2 cellular contexts compared by ENCODE assay signal in the genomic region with DNA sequence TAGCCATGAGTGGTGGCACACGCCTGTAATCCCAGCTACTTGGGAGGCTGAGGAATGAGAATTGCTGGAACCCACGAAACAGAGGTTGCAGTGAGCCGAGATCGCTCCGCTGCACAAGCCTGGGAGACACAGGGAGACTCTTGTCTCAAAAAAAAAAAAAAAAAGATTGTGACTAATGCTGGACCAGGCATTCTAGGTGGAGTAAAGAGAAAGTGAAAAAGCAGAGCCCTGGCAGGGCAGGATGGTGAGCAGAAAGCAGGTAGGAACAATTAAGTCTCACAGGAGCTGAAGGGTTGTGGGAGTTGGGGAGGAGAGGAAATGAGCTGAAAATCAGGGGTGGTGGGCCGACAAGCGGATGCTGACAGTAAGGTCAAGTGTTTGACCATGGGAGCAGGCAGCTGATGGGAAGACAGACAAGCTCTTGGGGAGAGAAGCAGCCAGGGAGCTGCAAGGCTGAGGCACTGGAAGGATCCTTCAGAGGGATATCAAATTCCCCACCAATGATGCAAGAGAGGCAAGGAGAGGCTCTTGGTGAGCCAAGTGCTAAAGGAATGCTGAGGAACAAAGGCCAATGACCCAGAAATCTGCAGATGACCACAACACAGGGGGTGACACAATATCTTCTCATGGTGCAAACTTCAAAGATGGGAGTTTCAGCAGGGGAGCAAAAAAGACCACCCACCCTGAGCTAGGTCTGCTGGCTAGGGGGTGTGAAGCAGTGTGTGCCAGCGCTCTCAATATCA.
TF ChIP-seq lines count a peak whose summit lies in the region.

No MANE protein-coding gene starts in this region.

TF ChIP-seq in HCT116, 20 proteins besides CTCF, POLR2A, EP300 and RAD21 (continued from another document):
- TF ChIP-seq, protein P1, sequence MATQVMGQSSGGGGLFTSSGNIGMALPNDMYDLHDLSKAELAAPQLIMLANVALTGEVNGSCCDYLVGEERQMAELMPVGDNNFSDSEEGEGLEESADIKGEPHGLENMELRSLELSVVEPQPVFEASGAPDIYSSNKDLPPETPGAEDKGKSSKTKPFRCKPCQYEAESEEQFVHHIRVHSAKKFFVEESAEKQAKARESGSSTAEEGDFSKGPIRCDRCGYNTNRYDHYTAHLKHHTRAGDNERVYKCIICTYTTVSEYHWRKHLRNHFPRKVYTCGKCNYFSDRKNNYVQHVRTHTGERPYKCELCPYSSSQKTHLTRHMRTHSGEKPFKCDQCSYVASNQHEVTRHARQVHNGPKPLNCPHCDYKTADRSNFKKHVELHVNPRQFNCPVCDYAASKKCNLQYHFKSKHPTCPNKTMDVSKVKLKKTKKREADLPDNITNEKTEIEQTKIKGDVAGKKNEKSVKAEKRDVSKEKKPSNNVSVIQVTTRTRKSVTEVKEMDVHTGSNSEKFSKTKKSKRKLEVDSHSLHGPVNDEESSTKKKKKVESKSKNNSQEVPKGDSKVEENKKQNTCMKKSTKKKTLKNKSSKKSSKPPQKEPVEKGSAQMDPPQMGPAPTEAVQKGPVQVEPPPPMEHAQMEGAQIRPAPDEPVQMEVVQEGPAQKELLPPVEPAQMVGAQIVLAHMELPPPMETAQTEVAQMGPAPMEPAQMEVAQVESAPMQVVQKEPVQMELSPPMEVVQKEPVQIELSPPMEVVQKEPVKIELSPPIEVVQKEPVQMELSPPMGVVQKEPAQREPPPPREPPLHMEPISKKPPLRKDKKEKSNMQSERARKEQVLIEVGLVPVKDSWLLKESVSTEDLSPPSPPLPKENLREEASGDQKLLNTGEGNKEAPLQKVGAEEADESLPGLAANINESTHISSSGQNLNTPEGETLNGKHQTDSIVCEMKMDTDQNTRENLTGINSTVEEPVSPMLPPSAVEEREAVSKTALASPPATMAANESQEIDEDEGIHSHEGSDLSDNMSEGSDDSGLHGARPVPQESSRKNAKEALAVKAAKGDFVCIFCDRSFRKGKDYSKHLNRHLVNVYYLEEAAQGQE (IDR thresholded peaks at IDR 0.05; ENCODE audit: low read depth) = no peak
- TF ChIP-seq TCF7L2 (IDR thresholded peaks at IDR 0.05; ENCODE audit: borderline replicate concordance, extremely low read depth, insufficient read depth, insufficient read length) = peak; percentile 18

TF ChIP-seq in WTC11, 78 proteins besides CTCF, POLR2A, EP300 and RAD21 (continued from another document):
- TF ChIP-seq ARID4B (CRISPR knock-in tag; IDR thresholded peaks at IDR 0.05; ENCODE audit: borderline replicate concordance) (no peak), ZBTB21 (CRISPR knock-in tag; IDR thresholded peaks at IDR 0.05; ENCODE audit: borderline replicate concordance) (no peak), JAZF1 (CRISPR knock-in tag; IDR thresholded peaks at IDR 0.05) (no peak), TP53 (CRISPR knock-in tag; IDR thresholded peaks at IDR 0.05) (no peak), KAT7 (CRISPR knock-in tag; IDR thresholded peaks at IDR 0.05; ENCODE audit: borderline replicate concordance) (no peak), JUN (CRISPR knock-in tag; IDR thresholded peaks at IDR 0.05) (no peak), ZNF317 (CRISPR knock-in tag; IDR thresholded peaks at IDR 0.05; ENCODE audit: borderline replicate concordance, low read depth) (no peak), ZMAT4 (CRISPR knock-in tag; IDR thresholded peaks at IDR 0.05) (no peak), ERG (CRISPR knock-in tag; IDR thresholded peaks at IDR 0.05) (no peak), HMGXB4 (CRISPR knock-in tag; IDR thresholded peaks at IDR 0.05) (no peak)
- TF ChIP-seq, protein P2, sequence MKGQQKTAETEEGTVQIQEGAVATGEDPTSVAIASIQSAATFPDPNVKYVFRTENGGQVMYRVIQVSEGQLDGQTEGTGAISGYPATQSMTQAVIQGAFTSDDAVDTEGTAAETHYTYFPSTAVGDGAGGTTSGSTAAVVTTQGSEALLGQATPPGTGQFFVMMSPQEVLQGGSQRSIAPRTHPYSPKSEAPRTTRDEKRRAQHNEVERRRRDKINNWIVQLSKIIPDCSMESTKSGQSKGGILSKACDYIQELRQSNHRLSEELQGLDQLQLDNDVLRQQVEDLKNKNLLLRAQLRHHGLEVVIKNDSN (CRISPR knock-in tag; IDR thresholded peaks at IDR 0.05) = no peak
